ENCODE assay signal across 8 cellular contexts in the genomic region with DNA sequence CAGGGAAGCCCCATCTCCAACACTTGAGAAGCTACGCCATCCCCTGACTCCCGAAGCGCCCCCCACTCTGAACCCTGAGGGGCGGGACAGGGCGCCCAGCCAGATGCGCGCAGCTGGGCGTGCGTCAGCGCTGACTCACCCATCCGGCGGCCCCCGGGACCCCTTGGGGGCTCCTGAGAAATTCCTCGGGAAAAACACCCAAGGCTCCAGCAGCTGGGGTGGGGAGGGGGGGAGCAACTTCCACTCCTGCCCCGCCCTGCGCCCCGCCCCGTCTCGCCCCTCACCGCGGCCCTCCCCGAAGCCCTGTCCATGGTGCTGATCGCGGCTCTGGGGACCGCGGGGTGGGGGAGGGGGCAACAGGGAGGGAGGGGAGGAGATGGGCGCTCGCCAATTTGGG. TPM values are rescaled to one million over a fixed set of nuclear protein-coding genes. Genes with fewer than 3 reads are reported as not detected.
DNase-seq lines count a peak whose midpoint lies in the region; ATAC-seq and TF ChIP-seq lines count a peak whose summit lies in the region.

No MANE protein-coding gene starts in this region.

- intact Hi-C loops in body of pancreas (cut with DNase I), result no loop called here

- H3K4me3 ChIP-seq in body of pancreas, result no peak overlapping the region

- no peak for TF ChIP-seq CTCF in body of pancreas (IDR thresholded peaks at IDR 0.05)

- 2 to 3% methylated on average over 3 to 27 of the region's 28 CpGs for WGBS in body of pancreas, 2 donors

- no peak for TF ChIP-seq POLR2A in body of pancreas (IDR thresholded peaks at IDR 0.05)

- peak; percentile 47 for ATAC-seq in body of pancreas
- ATAC-seq in HG03196 (IDR thresholded peaks at IDR 0.05; ENCODE audit: unreplicated experiment), result no peak
- no peak for ATAC-seq in GM18520 (IDR thresholded peaks at IDR 0.05; ENCODE audit: unreplicated experiment)

- no peaks in the 10 kb centered on the region for H3K36me3 ChIP-seq in body of pancreas (replicated peaks in 1 of 2; ENCODE audit: insufficient read depth in 1 of 2, low read depth in 2 of 2)

- DNase-seq in AG08395 (ENCODE audit: low spot score), result peak; percentile 80
- peak; percentile 50 to 64 (median 60) for DNase-seq in body of pancreas
- DNase-seq in islet precursor cell, result peak; percentile 85
- peak; percentile 10 for DNase-seq in stimulated activated CD8-positive, alpha-beta memory T cell treated with anti-CD3 and anti-CD28 coated beads, Interleukin-7, amount 100 ng/mL, for 24 hours (ENCODE audit: low read depth)
- no peak for DNase-seq in SKM-1 (lab: John Stamatoyannopoulos, UW; ENCODE audit: unreplicated experiment)

- peaks cover 26% of the 10 kb centered on the region for H3K4me1 ChIP-seq in body of pancreas

- H3K27me3 ChIP-seq in body of pancreas, result peaks cover 0 to 14% of the 10 kb centered on the region in 2 donors

- H3K9me3 ChIP-seq in body of pancreas, result no peaks in the 10 kb centered on the region

- peak overlapping the region in 2 of 4 donors; percentile 16 to 33 for H3K27ac ChIP-seq in body of pancreas

TF ChIP-seq in PFSK-1, 5 proteins besides CTCF, POLR2A, EP300 and RAD21:
- TF ChIP-seq POLR2AphosphoS5 (IDR thresholded peaks at IDR 0.05; ENCODE audit: low read depth, low read length) (no peak), SIN3A (IDR thresholded peaks at IDR 0.05; ENCODE audit: borderline replicate concordance, insufficient read depth, low read length) (peak; percentile 93; the same call in 1 of the 2 replicates)
- TF ChIP-seq, protein P1, sequence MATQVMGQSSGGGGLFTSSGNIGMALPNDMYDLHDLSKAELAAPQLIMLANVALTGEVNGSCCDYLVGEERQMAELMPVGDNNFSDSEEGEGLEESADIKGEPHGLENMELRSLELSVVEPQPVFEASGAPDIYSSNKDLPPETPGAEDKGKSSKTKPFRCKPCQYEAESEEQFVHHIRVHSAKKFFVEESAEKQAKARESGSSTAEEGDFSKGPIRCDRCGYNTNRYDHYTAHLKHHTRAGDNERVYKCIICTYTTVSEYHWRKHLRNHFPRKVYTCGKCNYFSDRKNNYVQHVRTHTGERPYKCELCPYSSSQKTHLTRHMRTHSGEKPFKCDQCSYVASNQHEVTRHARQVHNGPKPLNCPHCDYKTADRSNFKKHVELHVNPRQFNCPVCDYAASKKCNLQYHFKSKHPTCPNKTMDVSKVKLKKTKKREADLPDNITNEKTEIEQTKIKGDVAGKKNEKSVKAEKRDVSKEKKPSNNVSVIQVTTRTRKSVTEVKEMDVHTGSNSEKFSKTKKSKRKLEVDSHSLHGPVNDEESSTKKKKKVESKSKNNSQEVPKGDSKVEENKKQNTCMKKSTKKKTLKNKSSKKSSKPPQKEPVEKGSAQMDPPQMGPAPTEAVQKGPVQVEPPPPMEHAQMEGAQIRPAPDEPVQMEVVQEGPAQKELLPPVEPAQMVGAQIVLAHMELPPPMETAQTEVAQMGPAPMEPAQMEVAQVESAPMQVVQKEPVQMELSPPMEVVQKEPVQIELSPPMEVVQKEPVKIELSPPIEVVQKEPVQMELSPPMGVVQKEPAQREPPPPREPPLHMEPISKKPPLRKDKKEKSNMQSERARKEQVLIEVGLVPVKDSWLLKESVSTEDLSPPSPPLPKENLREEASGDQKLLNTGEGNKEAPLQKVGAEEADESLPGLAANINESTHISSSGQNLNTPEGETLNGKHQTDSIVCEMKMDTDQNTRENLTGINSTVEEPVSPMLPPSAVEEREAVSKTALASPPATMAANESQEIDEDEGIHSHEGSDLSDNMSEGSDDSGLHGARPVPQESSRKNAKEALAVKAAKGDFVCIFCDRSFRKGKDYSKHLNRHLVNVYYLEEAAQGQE (IDR thresholded peaks at IDR 0.05; ENCODE audit: insufficient read depth in 1 of 2, low read depth in 2 of 2, low read length in 2 of 2), result peak; percentile 91 to 95
TF ChIP-seq in PFSK-1: peak in this region for 2.

RNA-seq across cellular contexts. Expression of a gene that starts 1.0 kb away (rescaled TPM):
- polyA plus RNA-seq in PFSK-1 (2012; ENCODE audit: insufficient read length, low read depth), result 7.2 TPM
- total RNA-seq in body of pancreas, result 1 to 10 TPM; 3.4 to 9.6 TPM

RNA-seq across cellular contexts. Expression of a gene that starts 4.0 kb away (rescaled TPM):
- polyA plus RNA-seq in PFSK-1 (2012; ENCODE audit: insufficient read length, low read depth), result not detected
- total RNA-seq in body of pancreas, result not detected
